ENCODE assay signal across 20 cellular contexts in the genomic region with DNA sequence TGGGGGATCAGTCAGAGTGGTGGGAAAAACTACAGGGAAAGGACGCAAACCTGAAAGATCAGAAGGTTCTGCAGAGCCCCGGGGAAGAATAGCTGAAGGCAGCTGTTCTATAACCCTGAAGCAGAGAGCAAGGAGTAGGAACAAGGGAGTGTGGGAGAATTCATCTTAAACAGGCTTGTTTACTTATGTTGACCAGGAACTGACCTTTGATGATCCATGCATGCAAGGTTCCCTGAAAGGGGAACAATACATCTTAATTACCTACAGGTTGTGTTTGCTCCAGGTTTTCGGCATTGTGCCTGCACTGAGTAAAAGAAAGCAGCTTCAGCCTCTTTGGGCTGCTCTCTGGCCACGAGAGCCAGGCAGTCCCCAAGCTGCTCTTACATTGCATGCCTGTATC. TPM values are rescaled to one million over a fixed set of nuclear protein-coding genes. Genes with fewer than 3 reads are reported as not detected.
A peak's percentile ranks its signal among the peaks of the same experiment; 100 is the strongest.
DNase-seq lines count a peak whose midpoint lies in the region; ATAC-seq, FAIRE-seq and TF ChIP-seq lines count a peak whose summit lies in the region.
"Had no signal": no experiment of that assay in that cellular context is flagged by ENCODE, and none has a peak within 500 bp of the region (broad histone marks: within the 10 kb centered on the region; RNA-seq: fewer than 3 reads in every experiment).

No MANE protein-coding gene starts in this region.

- intact Hi-C loops in kidney (cut with DNase I) = no loop called here

- peaks cover 10% of the 10 kb centered on the region for H3K4me1 Mint-ChIP-seq in neural progenitor cell
- H3K4me1 Mint-ChIP-seq: CD4-positive, CD25-positive, alpha-beta regulatory T cell had no signal

- no peaks in the 10 kb centered on the region for H3K36me3 Mint-ChIP-seq in neural progenitor cell
- H3K36me3 Mint-ChIP-seq: CD4-positive, CD25-positive, alpha-beta regulatory T cell had no signal

- H3K4me3 Mint-ChIP-seq in neural progenitor cell = peak overlapping the region; percentile 4
- H3K4me3 Mint-ChIP-seq: CD4-positive, CD25-positive, alpha-beta regulatory T cell had no signal

- H3K27ac ChIP-seq in kidney (ENCODE audit: low read depth in 2 of 2, low read length in 2 of 2) = no peak overlapping the region
- no peak overlapping the region for H3K27ac ChIP-seq in neural progenitor cell

- DNase-seq in NCI-H146 treated with DMSO at 0.1 percent for 48 hours (lab: John Stamatoyannopoulos, UW; ENCODE audit: unreplicated experiment) (peak; percentile 2), kidney (peak; percentile 1), neural progenitor cell (ENCODE audit: low spot score) (no peak), urothelium cell line (ENCODE audit: low spot score) (no peak)
- no peak for DNase-seq in activated CD4-positive, alpha-beta T cell treated with anti-CD3 and anti-CD28 coated beads, Interleukin-2, amount 50 U/mL, for 48 hours
- DNase-seq: ACHN; BE2C; C1 segment of cervical spinal cord; CD4-positive, CD25-positive, alpha-beta regulatory T cell; DMS153; DMS79; KG1 had no signal

- no peak overlapping the region for H2AFZ ChIP-seq in neural progenitor cell (replicated peaks)

- ATAC-seq in GM18520 (IDR thresholded peaks at IDR 0.05; ENCODE audit: unreplicated experiment) = no peak
- no peak for ATAC-seq in GM19351 (IDR thresholded peaks at IDR 0.05; ENCODE audit: unreplicated experiment)

- no peak overlapping the region for H3K27ac Mint-ChIP-seq in neural progenitor cell
- H3K27ac Mint-ChIP-seq: CD4-positive, CD25-positive, alpha-beta regulatory T cell had no signal

- FAIRE-seq in kidney (lab: Jason Lieb, UNC) = no peak
- FAIRE-seq in urothelium cell line (lab: Jason Lieb, UNC) = no peak
- FAIRE-seq: A204.1, GM12891 had no signal

- H3K9me3 Mint-ChIP-seq in neural progenitor cell = no peaks in the 10 kb centered on the region

- peaks cover 95% of the 10 kb centered on the region for H3K27me3 ChIP-seq in neural progenitor cell
- H3K27me3 ChIP-seq: BE2C had no signal

- H3K36me3 ChIP-seq in kidney (ENCODE audit: control insufficient read depth in 1 of 2, insufficient read depth in 2 of 2, low read length in 2 of 2) (no peaks in the 10 kb centered on the region), neural progenitor cell (no peaks in the 10 kb centered on the region)
- H3K36me3 ChIP-seq: BE2C, HAP-1 had no signal

- H3K9ac ChIP-seq in kidney (ENCODE audit: low read length in 2 of 2) = no peak overlapping the region
- no peak overlapping the region for H3K9ac ChIP-seq in neural progenitor cell

- H3K9me3 ChIP-seq in kidney (ENCODE audit: control insufficient read depth in 1 of 2, low read length in 2 of 2) = no peaks in the 10 kb centered on the region
- H3K9me3 ChIP-seq in neural progenitor cell (ENCODE audit: low read depth) = no peaks in the 10 kb centered on the region
- H3K9me3 ChIP-seq: BE2C, HAP-1 had no signal

- TF ChIP-seq CTCF in kidney (IDR thresholded peaks at IDR 0.05; ENCODE audit: borderline replicate concordance, extremely low read depth, insufficient read depth) (no peak), neural progenitor cell (IDR thresholded peaks at IDR 0.05) (no peak)

- H3K4me1 ChIP-seq in kidney (ENCODE audit: control insufficient read depth in 1 of 2, insufficient read depth in 1 of 2, low read depth in 1 of 2, low read length in 2 of 2) = no peaks in the 10 kb centered on the region
- H3K4me1 ChIP-seq in neural progenitor cell = no peaks in the 10 kb centered on the region
- H3K4me1 ChIP-seq: BE2C, HAP-1 had no signal

- H3K27me3 Mint-ChIP-seq in neural progenitor cell (ENCODE audit: insufficient read depth, low read depth) = peaks cover 19% of the 10 kb centered on the region

- no peak overlapping the region for H3K4me2 ChIP-seq in neural progenitor cell

- H3F3A ChIP-seq in neural progenitor cell (ENCODE audit: low read depth) = no peaks in the 10 kb centered on the region

- no peaks in the 10 kb centered on the region for H4K20me1 ChIP-seq in neural progenitor cell (ENCODE audit: low read depth)

- H3K79me2 ChIP-seq in neural progenitor cell (ENCODE audit: low read depth) = no peaks in the 10 kb centered on the region

- H3K4me3 ChIP-seq in kidney (ENCODE audit: low read length in 2 of 2) (no peak overlapping the region), neural progenitor cell (no peak overlapping the region)
- H3K4me3 ChIP-seq: HAP-1 had no signal

RNA-seq across cellular contexts. Expression of gene FAM43B, which starts 18.7 kb away (rescaled TPM):
- total RNA-seq in kidney (2.5 TPM), neural progenitor cell (ENCODE audit: low replicate concordance) (0.09 TPM in 1 of 2 replicates, not detected in the other)
- 1.7 TPM for polyA plus RNA-seq in kidney (ENCODE audit: insufficient read depth, low read depth, low replicate concordance)
- total RNA-seq: CD4-positive, CD25-positive, alpha-beta regulatory T cell; HT-29 had no signal
- polyA plus RNA-seq: CD4-positive, CD25-positive, alpha-beta regulatory T cell had no signal

RNA-seq across cellular contexts. Expression of gene MUL1, which starts 25.7 kb away (rescaled TPM):
- total RNA-seq in kidney = 33.0 TPM
- polyA plus RNA-seq in kidney (ENCODE audit: insufficient read depth, low read depth, low replicate concordance) = 40.0 TPM
- total RNA-seq in neural progenitor cell (ENCODE audit: low replicate concordance) = 6.7 and 18.9 TPM in 2 replicates

RNA-seq across cellular contexts. Expression of gene CAMK2N1, which starts 47.6 kb away (rescaled TPM):
- total RNA-seq in kidney (80.6 TPM), neural progenitor cell (ENCODE audit: low replicate concordance) (6.0 and 11.4 TPM in 2 replicates)
- 120 TPM for polyA plus RNA-seq in kidney (ENCODE audit: insufficient read depth, low read depth, low replicate concordance)
- total RNA-seq: G401 had no signal

RNA-seq across cellular contexts. Expression of gene CDA, which starts 55.3 kb away (rescaled TPM):
- 6.0 TPM for total RNA-seq in kidney
- 29.9 TPM for polyA plus RNA-seq in kidney (ENCODE audit: insufficient read depth, low read depth, low replicate concordance)
- 0.64 and 0.96 TPM in 2 replicates for total RNA-seq in neural progenitor cell (ENCODE audit: low replicate concordance)
- total RNA-seq: CD4-positive, CD25-positive, alpha-beta regulatory T cell; G401; H4 had no signal

Comparison
In these comparisons a context has a peak if more than half of its experiments do, and no peak if none do; other contexts are left out.
1. DNase-seq: peak in NCI-H146 treated with DMSO at 0.1 percent for 48 hours (single experiment) and kidney (single experiment); none in neural progenitor cell (single experiment), urothelium cell line (single experiment) and activated CD4-positive, alpha-beta T cell treated with anti-CD3 and anti-CD28 coated beads, Interleukin-2, amount 50 U/mL, for 48 hours (0 of 2).